Comparison of ENCODE assay signal across 8 cellular contexts in genomic region chr2:99488999-99489757, GRCh38. TPM values are rescaled to one million over a fixed set of nuclear protein-coding genes. Genes with fewer than 3 reads are reported as not detected.
A peak's percentile ranks its signal among the peaks of the same experiment; 100 is the strongest.
DNase-seq lines count a peak whose midpoint lies in the region; ATAC-seq and TF ChIP-seq lines count a peak whose summit lies in the region.

No MANE protein-coding gene starts in this region.

- peak; percentile 27 for ATAC-seq in HG02840 (IDR thresholded peaks at IDR 0.05; ENCODE audit: low FRiP score, unreplicated experiment)
- ATAC-seq in activated CD8-positive, alpha-beta memory T cell treated with anti-CD3 and anti-CD28 coated beads, Interleukin-2, amount 10 ng/mL, durations not matched to agents 7 days and 5 days = peak; percentile 25
- peak; percentile 64 for ATAC-seq in stimulated activated memory B cell treated with anti-CD40 and anti-IgM and Interleukin-4, amounts not matched to agents 10 μg/mL and 1 μg/mL and 100 μg/mL, for 72 hours

- DNase-seq in NCI-H748 (lab: John Stamatoyannopoulos, UW; ENCODE audit: unreplicated experiment) = peak; percentile 52
- DNase-seq in NCI-H748 treated with DMSO at 0.1 percent for 48 hours (lab: John Stamatoyannopoulos, UW) = no peak
- DNase-seq in NCI-H2196 treated with DMSO at 0.1 percent for 48 hours (lab: John Stamatoyannopoulos, UW; ENCODE audit: unreplicated experiment) = peak; percentile 44
- DNase-seq in activated CD8-positive, alpha-beta memory T cell treated with anti-CD3 and anti-CD28 coated beads, Interleukin-2, amount 10 ng/mL, durations not matched to agents 7 days and 5 days = peak; percentile 67
- DNase-seq in epithelial cell of esophagus (ENCODE audit: low read depth) = peak; percentile 45
- peak; percentile 19 for DNase-seq in middle frontal gyrus (ENCODE audit: extremely low spot score, low spot score)

- H3K27me3 Mint-ChIP-seq in activated CD8-positive, alpha-beta memory T cell treated with anti-CD3 and anti-CD28 coated beads, Interleukin-2, amount 10 ng/mL, durations not matched to agents 7 days and 5 days = no peaks in the 10 kb centered on the region
- no peaks in the 10 kb centered on the region for H3K27me3 Mint-ChIP-seq in stimulated activated memory B cell treated with anti-CD40 and anti-IgM and Interleukin-4, amounts not matched to agents 10 μg/mL and 1 μg/mL and 100 μg/mL, for 72 hours

- H3K4me3 Mint-ChIP-seq in activated CD8-positive, alpha-beta memory T cell treated with anti-CD3 and anti-CD28 coated beads, Interleukin-2, amount 10 ng/mL, durations not matched to agents 7 days and 5 days = peak overlapping the region; percentile 98
- peak overlapping the region; percentile 94 for H3K4me3 Mint-ChIP-seq in stimulated activated memory B cell treated with anti-CD40 and anti-IgM and Interleukin-4, amounts not matched to agents 10 μg/mL and 1 μg/mL and 100 μg/mL, for 72 hours

- no peak for TF ChIP-seq CTCF in epithelial cell of esophagus (IDR thresholded peaks at IDR 0.05; ENCODE audit: insufficient read depth, low read depth, low read length, missing control alignments)

- peak overlapping the region; percentile 83 for H3K4me3 ChIP-seq in epithelial cell of esophagus (ENCODE audit: low read length)

- H3K36me3 Mint-ChIP-seq in activated CD8-positive, alpha-beta memory T cell treated with anti-CD3 and anti-CD28 coated beads, Interleukin-2, amount 10 ng/mL, durations not matched to agents 7 days and 5 days = peaks cover 7% of the 10 kb centered on the region
- no peaks in the 10 kb centered on the region for H3K36me3 Mint-ChIP-seq in stimulated activated memory B cell treated with anti-CD40 and anti-IgM and Interleukin-4, amounts not matched to agents 10 μg/mL and 1 μg/mL and 100 μg/mL, for 72 hours

- H3K9me3 Mint-ChIP-seq in activated CD8-positive, alpha-beta memory T cell treated with anti-CD3 and anti-CD28 coated beads, Interleukin-2, amount 10 ng/mL, durations not matched to agents 7 days and 5 days (ENCODE audit: low read depth) = no peaks in the 10 kb centered on the region
- H3K9me3 Mint-ChIP-seq in stimulated activated memory B cell treated with anti-CD40 and anti-IgM and Interleukin-4, amounts not matched to agents 10 μg/mL and 1 μg/mL and 100 μg/mL, for 72 hours = no peaks in the 10 kb centered on the region

- H3K27ac Mint-ChIP-seq in activated CD8-positive, alpha-beta memory T cell treated with anti-CD3 and anti-CD28 coated beads, Interleukin-2, amount 10 ng/mL, durations not matched to agents 7 days and 5 days = peak overlapping the region; percentile 96
- H3K27ac Mint-ChIP-seq in stimulated activated memory B cell treated with anti-CD40 and anti-IgM and Interleukin-4, amounts not matched to agents 10 μg/mL and 1 μg/mL and 100 μg/mL, for 72 hours = peak overlapping the region; percentile 88

- CTCF ChIA-PET in activated CD8-positive, alpha-beta memory T cell treated with anti-CD3 and anti-CD28 coated beads, Interleukin-2, amount 10 ng/mL, durations not matched to agents 7 days and 5 days (lab: Charles Lee) = interaction anchor here (1.1 kb wide), 1 partner anchor 334 kb away, joined by 3 read pairs; the partner anchor contains the start of genes LIPT1 and TSGA10

- peaks cover 36% of the 10 kb centered on the region for H3K4me1 Mint-ChIP-seq in activated CD8-positive, alpha-beta memory T cell treated with anti-CD3 and anti-CD28 coated beads, Interleukin-2, amount 10 ng/mL, durations not matched to agents 7 days and 5 days
- peaks cover 39% of the 10 kb centered on the region for H3K4me1 Mint-ChIP-seq in stimulated activated memory B cell treated with anti-CD40 and anti-IgM and Interleukin-4, amounts not matched to agents 10 μg/mL and 1 μg/mL and 100 μg/mL, for 72 hours

RNA-seq across cellular contexts. Expression of gene REV1, which starts 0.6 kb away (rescaled TPM):
- 10 to 100 TPM; 37.7 to 41.8 TPM for total RNA-seq in activated CD8-positive, alpha-beta memory T cell treated with anti-CD3 and anti-CD28 coated beads, Interleukin-2, amount 10 ng/mL, durations not matched to agents 7 days and 5 days
